ENCODE assay signal across 12 cellular contexts in the genomic region with DNA sequence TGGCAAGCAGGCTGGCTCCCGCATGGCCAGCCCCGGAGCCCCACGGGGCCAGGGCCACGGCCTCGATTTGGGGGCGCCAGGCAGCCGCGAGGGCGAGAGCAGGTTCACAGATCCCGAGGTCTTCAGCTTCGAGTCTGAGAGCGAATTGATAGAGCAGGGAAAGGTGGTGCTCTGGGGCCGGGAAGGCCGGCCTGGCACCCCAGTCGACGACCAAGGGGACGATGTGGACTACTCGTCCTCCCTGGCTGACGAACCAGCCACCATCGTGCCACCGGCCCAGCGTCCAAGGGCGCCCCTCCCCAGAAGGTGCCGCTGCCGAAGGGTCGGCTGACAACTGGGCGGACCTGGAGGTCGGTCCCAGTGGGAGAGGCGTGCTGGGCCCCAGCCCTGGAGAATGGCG. TPM values are rescaled to one million over a fixed set of nuclear protein-coding genes. Genes with fewer than 3 reads are reported as not detected.
"Had no signal": no experiment of that assay in that cellular context is flagged by ENCODE, and none has a peak within 500 bp of the region (broad histone marks: within the 10 kb centered on the region; RNA-seq: fewer than 3 reads in every experiment).

No MANE protein-coding gene starts in this region.

RNA-seq across cellular contexts. Expression of a gene that starts 1.1 kb away (rescaled TPM):
- total RNA-seq: activated CD4-positive, alpha-beta T cell treated with anti-CD3 and anti-CD28 coated beads for 36 hours; activated CD8-positive, alpha-beta T cell treated with anti-CD3 and anti-CD28 coated beads for 36 hours; activated naive CD8-positive, alpha-beta T cell treated with anti-CD3 and anti-CD28 coated beads for 36 hours; activated T-cell treated with anti-CD3 and anti-CD28 coated beads, Interleukin-2, amount 50 U/mL, for 4 hours; adrenal gland; breast epithelium; NCI-H460; OCI-LY7; Right ventricle myocardium superior; RPMI7951; SJCRH30; T-helper 2 cell treated with Interferon-gamma antibody and Interleukin-4, amounts not matched to agents 100 ng/mL and 5 ng/mL, for 36 hours had no signal

RNA-seq across cellular contexts. Expression of a gene that starts 44.0 kb away (rescaled TPM):
- total RNA-seq: activated CD4-positive, alpha-beta T cell treated with anti-CD3 and anti-CD28 coated beads for 36 hours; activated CD8-positive, alpha-beta T cell treated with anti-CD3 and anti-CD28 coated beads for 36 hours; activated naive CD8-positive, alpha-beta T cell treated with anti-CD3 and anti-CD28 coated beads for 36 hours; activated T-cell treated with anti-CD3 and anti-CD28 coated beads, Interleukin-2, amount 50 U/mL, for 4 hours; adrenal gland; breast epithelium; NCI-H460; OCI-LY7; Right ventricle myocardium superior; RPMI7951; SJCRH30; T-helper 2 cell treated with Interferon-gamma antibody and Interleukin-4, amounts not matched to agents 100 ng/mL and 5 ng/mL, for 36 hours had no signal
